Comparison of ENCODE assay signal across 13 cellular contexts in genomic region chr5:123120197-123120596, GRCh38. TPM values are rescaled to one million over a fixed set of nuclear protein-coding genes. Genes with fewer than 3 reads are reported as not detected.
DNase-seq lines count a peak whose midpoint lies in the region; ATAC-seq and TF ChIP-seq lines count a peak whose summit lies in the region.
"Had no signal": no experiment of that assay in that cellular context is flagged by ENCODE, and none has a peak within 500 bp of the region (broad histone marks: within the 10 kb centered on the region; RNA-seq: fewer than 3 reads in every experiment).

No MANE protein-coding gene starts in this region.

- peaks cover 14% of the 10 kb centered on the region for H3K27me3 Mint-ChIP-seq in WTC11 (ENCODE audit: low read depth)

- no peak for TF ChIP-seq POLR2A in adrenal gland (IDR thresholded peaks at IDR 0.05)

- no peaks in the 10 kb centered on the region for H3K4me1 ChIP-seq in adrenal gland (replicated peaks in 1 of 2)

- POLR2A ChIA-PET in BJ (lab: Charles Lee) (no interaction called here), WTC11 (lab: Charles Lee) (interaction anchor here (1.1 to 1.2 kb wide), 2 partner anchors 20 to 303 kb away, joined by 3 read pairs; partner anchors contain the start of gene CEP120)

- H3K36me3 Mint-ChIP-seq in WTC11, result no peaks in the 10 kb centered on the region

- intact Hi-C loops in adrenal gland (cut with DNase I), result no loop called here

- WGBS in adrenal gland, 4 donors, result 51 to 83% (median 67%) methylated on average over 3 of the region's 3 CpGs

- H3K4me3 ChIP-seq in BJ (ENCODE audit: low read depth, low read length) (no peak overlapping the region), adrenal gland (no peak overlapping the region)

- ATAC-seq in HG02885 (IDR thresholded peaks at IDR 0.05; ENCODE audit: poor library complexity, unreplicated experiment), result peak; percentile 54
- peak; percentile 33 for ATAC-seq in WTC11
- ATAC-seq in left lobe of liver, result peak; percentile 64

- H3K27ac Mint-ChIP-seq in WTC11, result peak overlapping the region; percentile 51; the same call in 1 of the 2 replicates
- H3K27ac Mint-ChIP-seq: T-helper 1 cell treated with Interleukin-12 subunit alpha and Interleukin-12 subunit beta and Interleukin-4 antibody, amounts not matched to agents 30 μg/mL and 1 μg/mL, for 36 hours had no signal

- no peaks in the 10 kb centered on the region for H3K36me3 ChIP-seq in BJ (ENCODE audit: control insufficient read depth, insufficient read depth, low read length)
- H3K36me3 ChIP-seq in adrenal gland (replicated peaks in 1 of 2), result no peaks in the 10 kb centered on the region

- peaks cover 34% of the 10 kb centered on the region for H3K4me1 Mint-ChIP-seq in WTC11

- no peaks in the 10 kb centered on the region for H3K9me3 ChIP-seq in adrenal gland (replicated peaks in 1 of 3)

- TF ChIP-seq CTCF in BJ (IDR thresholded peaks at IDR 0.05; ENCODE audit: insufficient read depth, low read depth, low read length) (peak; percentile 34), WTC11 (IDR thresholded peaks at IDR 0.05) (no peak), adrenal gland (IDR thresholded peaks at IDR 0.05) (peak in 2 of 6 experiments; percentile 15)

- DNase-seq in BJ (ENCODE audit: low read depth) (no peak), WTC11 (ENCODE audit: low spot score) (peak; percentile 17), left lobe of liver (ENCODE audit: low spot score) (no peak), DMS153 (lab: John Stamatoyannopoulos, UW) (no peak), adrenal gland (no peak), activated T-cell treated with anti-CD3 and anti-CD28 coated beads for 4 hours (no peak)
- DNase-seq in activated naive CD4-positive, alpha-beta T cell (lab: John Stamatoyannopoulos, UW), result no peak
- DNase-seq: activated T-cell treated with anti-CD3 and anti-CD28 coated beads, Interleukin-2, amount 50 U/mL, for 1 hour; DMS79; effector CD4-positive, alpha-beta T cell; NCI-H1417 treated with DMSO at 0.1 percent for 48 hours had no signal

- no peaks in the 10 kb centered on the region for H3K27me3 ChIP-seq in BJ (ENCODE audit: control insufficient read depth, insufficient read depth, low read length)
- H3K27me3 ChIP-seq in adrenal gland, result no peaks in the 10 kb centered on the region

- H3K27ac ChIP-seq in adrenal gland, result no peak overlapping the region

- CTCF ChIA-PET in BJ (lab: Yijun Ruan, JAX), result interaction anchor here (0.6 kb wide), 1 partner anchor 36 kb away, joined by 4 read pairs; no protein-coding TSS in a partner anchor
- CTCF ChIA-PET in WTC11 (lab: Charles Lee), result interaction anchor here (0.5 to 2.5 kb wide), 11 partner anchors 23 to 303 kb away, joined by 3 to 8 read pairs (median 4); partner anchors contain the start of gene CEP120

- H3K4me3 Mint-ChIP-seq in WTC11, result no peak overlapping the region
- H3K4me3 Mint-ChIP-seq: T-helper 1 cell treated with Interleukin-12 subunit alpha and Interleukin-12 subunit beta and Interleukin-4 antibody, amounts not matched to agents 30 μg/mL and 1 μg/mL, for 36 hours had no signal

- no peaks in the 10 kb centered on the region for H3K9me3 Mint-ChIP-seq in WTC11
- H3K9me3 Mint-ChIP-seq: T-helper 1 cell treated with Interleukin-12 subunit alpha and Interleukin-12 subunit beta and Interleukin-4 antibody, amounts not matched to agents 30 μg/mL and 1 μg/mL, for 36 hours had no signal

TF ChIP-seq in WTC11, 78 proteins besides CTCF, POLR2A, EP300 and RAD21:
- TF ChIP-seq NFATC4 (CRISPR knock-in tag; IDR thresholded peaks at IDR 0.05) (no peak), EMX1 (CRISPR knock-in tag; IDR thresholded peaks at IDR 0.05) (no peak), MXD4 (CRISPR knock-in tag; IDR thresholded peaks at IDR 0.05; ENCODE audit: borderline replicate concordance) (no peak), ATF6 (CRISPR knock-in tag; IDR thresholded peaks at IDR 0.05) (no peak), SMAD3 (CRISPR knock-in tag; IDR thresholded peaks at IDR 0.05; ENCODE audit: borderline replicate concordance) (no peak), CREB1 (CRISPR knock-in tag; IDR thresholded peaks at IDR 0.05) (no peak), CBFB (CRISPR knock-in tag; IDR thresholded peaks at IDR 0.05; ENCODE audit: low read depth) (no peak), TEAD1 (CRISPR knock-in tag; IDR thresholded peaks at IDR 0.05) (no peak), ZNF396 (CRISPR knock-in tag; IDR thresholded peaks at IDR 0.05; ENCODE audit: borderline replicate concordance) (no peak), ZSCAN18 (CRISPR knock-in tag; IDR thresholded peaks at IDR 0.05) (no peak), MAX (CRISPR knock-in tag; IDR thresholded peaks at IDR 0.05) (no peak), SOX15 (CRISPR knock-in tag; IDR thresholded peaks at IDR 0.05) (no peak), E2F4 (CRISPR knock-in tag; IDR thresholded peaks at IDR 0.05; ENCODE audit: borderline replicate concordance, low read depth) (no peak), ZBTB21 (CRISPR knock-in tag; IDR thresholded peaks at IDR 0.05; ENCODE audit: borderline replicate concordance) (no peak)

RNA-seq across cellular contexts. Expression of gene PRDM6, which starts 31.2 kb away (rescaled TPM):
- polyA plus RNA-seq in BJ (2011; rRNA removed), result 0.31 and 0.32 TPM in 2 replicates
- 0.36 and 2.1 TPM in 2 replicates for polyA minus RNA-seq in BJ (2011; rRNA and poly(A)+ RNA removed)
- 0.27 to 0.37 TPM (median 0.28 TPM) in 3 replicates for total RNA-seq in WTC11 (2021)
- 0.35 TPM for total RNA-seq in left lobe of liver
- total RNA-seq in adrenal gland, result 1 to 10 TPM in 4 of 8 donors, under 1 TPM in 4; 0.12 to 4.1 (median 0.85) TPM
- under 1 TPM; 0.26 to 0.61 (median 0.32) TPM for polyA plus RNA-seq in adrenal gland
